1 cellular context compared by ENCODE assay signal in the genomic region with DNA sequence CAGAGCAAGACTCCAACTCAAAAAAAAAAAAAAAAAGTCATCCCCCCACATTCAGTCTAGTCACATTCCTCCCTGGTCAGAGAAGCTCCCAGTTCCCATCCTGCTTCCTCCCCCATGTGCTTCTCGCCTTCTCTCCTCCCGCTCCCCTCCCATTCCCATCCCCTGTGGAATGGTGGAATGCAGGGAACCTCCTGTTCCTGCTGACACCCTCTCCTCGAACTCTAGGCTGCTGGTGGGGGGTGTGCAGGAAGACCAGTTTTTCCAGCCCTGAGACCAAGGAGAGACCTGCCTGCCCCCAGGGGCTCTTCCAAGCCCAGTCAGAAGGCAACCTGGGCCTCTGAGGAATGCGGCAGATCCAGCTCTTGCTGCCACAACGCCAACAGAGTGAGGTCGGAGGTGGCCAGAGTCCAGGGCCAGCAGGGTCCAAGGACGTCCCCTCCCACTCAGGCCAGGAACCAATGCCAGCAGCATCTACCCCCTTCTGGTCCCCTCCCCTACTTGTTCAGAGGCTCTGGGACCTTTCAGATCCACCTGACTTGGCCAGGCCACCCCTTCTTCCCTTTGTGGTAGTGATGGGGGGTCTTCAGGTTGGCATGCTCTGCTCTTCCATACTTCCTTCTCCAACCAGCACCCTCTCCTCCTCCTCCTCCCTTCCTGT.
TF ChIP-seq lines count a peak whose summit lies in the region.

No MANE protein-coding gene starts in this region.

TF ChIP-seq in HepG2, 621 proteins besides CTCF, POLR2A, EP300 and RAD21 (continued from another document and continues in another):
- TF ChIP-seq, protein P1, sequence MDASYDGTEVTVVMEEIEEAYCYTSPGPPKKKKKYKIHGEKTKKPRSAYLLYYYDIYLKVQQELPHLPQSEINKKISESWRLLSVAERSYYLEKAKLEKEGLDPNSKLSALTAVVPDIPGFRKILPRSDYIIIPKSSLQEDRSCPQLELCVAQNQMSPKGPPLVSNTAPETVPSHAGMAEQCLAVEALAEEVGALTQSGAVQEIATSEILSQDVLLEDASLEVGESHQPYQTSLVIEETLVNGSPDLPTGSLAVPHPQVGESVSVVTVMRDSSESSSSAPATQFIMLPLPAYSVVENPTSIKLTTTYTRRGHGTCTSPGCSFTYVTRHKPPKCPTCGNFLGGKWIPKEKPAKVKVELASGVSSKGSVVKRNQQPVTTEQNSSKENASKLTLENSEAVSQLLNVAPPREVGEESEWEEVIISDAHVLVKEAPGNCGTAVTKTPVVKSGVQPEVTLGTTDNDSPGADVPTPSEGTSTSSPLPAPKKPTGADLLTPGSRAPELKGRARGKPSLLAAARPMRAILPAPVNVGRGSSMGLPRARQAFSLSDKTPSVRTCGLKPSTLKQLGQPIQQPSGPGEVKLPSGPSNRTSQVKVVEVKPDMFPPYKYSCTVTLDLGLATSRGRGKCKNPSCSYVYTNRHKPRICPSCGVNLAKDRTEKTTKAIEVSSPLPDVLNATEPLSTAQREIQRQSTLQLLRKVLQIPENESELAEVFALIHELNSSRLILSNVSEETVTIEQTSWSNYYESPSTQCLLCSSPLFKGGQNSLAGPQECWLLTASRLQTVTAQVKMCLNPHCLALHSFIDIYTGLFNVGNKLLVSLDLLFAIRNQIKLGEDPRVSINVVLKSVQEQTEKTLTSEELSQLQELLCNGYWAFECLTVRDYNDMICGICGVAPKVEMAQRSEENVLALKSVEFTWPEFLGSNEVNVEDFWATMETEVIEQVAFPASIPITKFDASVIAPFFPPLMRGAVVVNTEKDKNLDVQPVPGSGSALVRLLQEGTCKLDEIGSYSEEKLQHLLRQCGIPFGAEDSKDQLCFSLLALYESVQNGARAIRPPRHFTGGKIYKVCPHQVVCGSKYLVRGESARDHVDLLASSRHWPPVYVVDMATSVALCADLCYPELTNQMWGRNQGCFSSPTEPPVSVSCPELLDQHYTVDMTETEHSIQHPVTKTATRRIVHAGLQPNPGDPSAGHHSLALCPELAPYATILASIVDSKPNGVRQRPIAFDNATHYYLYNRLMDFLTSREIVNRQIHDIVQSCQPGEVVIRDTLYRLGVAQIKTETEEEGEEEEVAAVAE (CRISPR knock-in tag; IDR thresholded peaks at IDR 0.05; ENCODE audit: borderline replicate concordance) = no peak
- TF ChIP-seq MEIS2 (CRISPR knock-in tag; IDR thresholded peaks at IDR 0.05) (peak; percentile 75; the same call in 1 of the 2 replicates), MTA3 (CRISPR knock-in tag; IDR thresholded peaks at IDR 0.05) (no peak), ZNF430 (CRISPR knock-in tag; IDR thresholded peaks at IDR 0.05) (peak; percentile 87; the same call in 1 of the 2 replicates), SAP130 (CRISPR knock-in tag; IDR thresholded peaks at IDR 0.05; ENCODE audit: low read depth) (peak; percentile 73; the same call in 1 of the 2 replicates), DNMT3B (CRISPR knock-in tag; conservative IDR thresholded peaks at IDR 0.05) (no peak), ZC3H13 (CRISPR knock-in tag; IDR thresholded peaks at IDR 0.05) (no peak), ATF7-NPFF (CRISPR knock-in tag; IDR thresholded peaks at IDR 0.05; ENCODE audit: low read depth) (no peak), MED8 (CRISPR knock-in tag; IDR thresholded peaks at IDR 0.05; ENCODE audit: insufficient replicate concordance) (no peak), ZNF7 (CRISPR knock-in tag; IDR thresholded peaks at IDR 0.05) (no peak), ATM (IDR thresholded peaks at IDR 0.05; ENCODE audit: borderline replicate concordance) (no peak), JUN (CRISPR knock-in tag; IDR thresholded peaks at IDR 0.05) (no peak; the same call in 1 of the 2 replicates), ZFY (CRISPR knock-in tag; IDR thresholded peaks at IDR 0.05) (peak; percentile 66)
- TF ChIP-seq, protein P2, sequence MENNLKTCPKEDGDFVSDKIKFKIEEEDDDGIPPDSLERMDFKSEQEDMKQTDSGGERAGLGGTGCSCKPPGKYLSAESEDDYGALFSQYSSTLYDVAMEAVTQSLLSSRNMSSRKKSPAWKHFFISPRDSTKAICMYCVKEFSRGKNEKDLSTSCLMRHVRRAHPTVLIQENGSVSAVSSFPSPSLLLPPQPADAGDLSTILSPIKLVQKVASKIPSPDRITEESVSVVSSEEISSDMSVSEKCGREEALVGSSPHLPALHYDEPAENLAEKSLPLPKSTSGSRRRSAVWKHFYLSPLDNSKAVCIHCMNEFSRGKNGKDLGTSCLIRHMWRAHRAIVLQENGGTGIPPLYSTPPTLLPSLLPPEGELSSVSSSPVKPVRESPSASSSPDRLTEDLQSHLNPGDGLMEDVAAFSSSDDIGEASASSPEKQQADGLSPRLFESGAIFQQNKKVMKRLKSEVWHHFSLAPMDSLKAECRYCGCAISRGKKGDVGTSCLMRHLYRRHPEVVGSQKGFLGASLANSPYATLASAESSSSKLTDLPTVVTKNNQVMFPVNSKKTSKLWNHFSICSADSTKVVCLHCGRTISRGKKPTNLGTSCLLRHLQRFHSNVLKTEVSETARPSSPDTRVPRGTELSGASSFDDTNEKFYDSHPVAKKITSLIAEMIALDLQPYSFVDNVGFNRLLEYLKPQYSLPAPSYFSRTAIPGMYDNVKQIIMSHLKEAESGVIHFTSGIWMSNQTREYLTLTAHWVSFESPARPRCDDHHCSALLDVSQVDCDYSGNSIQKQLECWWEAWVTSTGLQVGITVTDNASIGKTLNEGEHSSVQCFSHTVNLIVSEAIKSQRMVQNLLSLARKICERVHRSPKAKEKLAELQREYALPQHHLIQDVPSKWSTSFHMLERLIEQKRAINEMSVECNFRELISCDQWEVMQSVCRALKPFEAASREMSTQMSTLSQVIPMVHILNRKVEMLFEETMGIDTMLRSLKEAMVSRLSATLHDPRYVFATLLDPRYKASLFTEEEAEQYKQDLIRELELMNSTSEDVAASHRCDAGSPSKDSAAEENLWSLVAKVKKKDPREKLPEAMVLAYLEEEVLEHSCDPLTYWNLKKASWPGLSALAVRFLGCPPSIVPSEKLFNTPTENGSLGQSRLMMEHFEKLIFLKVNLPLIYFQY (CRISPR knock-in tag; IDR thresholded peaks at IDR 0.05; ENCODE audit: borderline replicate concordance) = peak; percentile 92; the same call in 1 of the 2 replicates
- TF ChIP-seq, protein P3, sequence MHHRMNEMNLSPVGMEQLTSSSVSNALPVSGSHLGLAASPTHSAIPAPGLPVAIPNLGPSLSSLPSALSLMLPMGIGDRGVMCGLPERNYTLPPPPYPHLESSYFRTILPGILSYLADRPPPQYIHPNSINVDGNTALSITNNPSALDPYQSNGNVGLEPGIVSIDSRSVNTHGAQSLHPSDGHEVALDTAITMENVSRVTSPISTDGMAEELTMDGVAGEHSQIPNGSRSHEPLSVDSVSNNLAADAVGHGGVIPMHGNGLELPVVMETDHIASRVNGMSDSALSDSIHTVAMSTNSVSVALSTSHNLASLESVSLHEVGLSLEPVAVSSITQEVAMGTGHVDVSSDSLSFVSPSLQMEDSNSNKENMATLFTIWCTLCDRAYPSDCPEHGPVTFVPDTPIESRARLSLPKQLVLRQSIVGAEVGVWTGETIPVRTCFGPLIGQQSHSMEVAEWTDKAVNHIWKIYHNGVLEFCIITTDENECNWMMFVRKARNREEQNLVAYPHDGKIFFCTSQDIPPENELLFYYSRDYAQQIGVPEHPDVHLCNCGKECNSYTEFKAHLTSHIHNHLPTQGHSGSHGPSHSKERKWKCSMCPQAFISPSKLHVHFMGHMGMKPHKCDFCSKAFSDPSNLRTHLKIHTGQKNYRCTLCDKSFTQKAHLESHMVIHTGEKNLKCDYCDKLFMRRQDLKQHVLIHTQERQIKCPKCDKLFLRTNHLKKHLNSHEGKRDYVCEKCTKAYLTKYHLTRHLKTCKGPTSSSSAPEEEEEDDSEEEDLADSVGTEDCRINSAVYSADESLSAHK (CRISPR knock-in tag; IDR thresholded peaks at IDR 0.05; ENCODE audit: borderline replicate concordance) = no peak
- TF ChIP-seq, protein P4, sequence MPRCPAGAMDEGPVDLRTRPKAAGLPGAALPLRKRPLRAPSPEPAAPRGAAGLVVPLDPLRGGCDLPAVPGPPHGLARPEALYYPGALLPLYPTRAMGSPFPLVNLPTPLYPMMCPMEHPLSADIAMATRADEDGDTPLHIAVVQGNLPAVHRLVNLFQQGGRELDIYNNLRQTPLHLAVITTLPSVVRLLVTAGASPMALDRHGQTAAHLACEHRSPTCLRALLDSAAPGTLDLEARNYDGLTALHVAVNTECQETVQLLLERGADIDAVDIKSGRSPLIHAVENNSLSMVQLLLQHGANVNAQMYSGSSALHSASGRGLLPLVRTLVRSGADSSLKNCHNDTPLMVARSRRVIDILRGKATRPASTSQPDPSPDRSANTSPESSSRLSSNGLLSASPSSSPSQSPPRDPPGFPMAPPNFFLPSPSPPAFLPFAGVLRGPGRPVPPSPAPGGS (CRISPR knock-in tag; IDR thresholded peaks at IDR 0.05) = no peak
- TF ChIP-seq, protein P5, sequence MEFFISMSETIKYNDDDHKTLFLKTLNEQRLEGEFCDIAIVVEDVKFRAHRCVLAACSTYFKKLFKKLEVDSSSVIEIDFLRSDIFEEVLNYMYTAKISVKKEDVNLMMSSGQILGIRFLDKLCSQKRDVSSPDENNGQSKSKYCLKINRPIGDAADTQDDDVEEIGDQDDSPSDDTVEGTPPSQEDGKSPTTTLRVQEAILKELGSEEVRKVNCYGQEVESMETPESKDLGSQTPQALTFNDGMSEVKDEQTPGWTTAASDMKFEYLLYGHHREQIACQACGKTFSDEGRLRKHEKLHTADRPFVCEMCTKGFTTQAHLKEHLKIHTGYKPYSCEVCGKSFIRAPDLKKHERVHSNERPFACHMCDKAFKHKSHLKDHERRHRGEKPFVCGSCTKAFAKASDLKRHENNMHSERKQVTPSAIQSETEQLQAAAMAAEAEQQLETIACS (CRISPR knock-in tag; IDR thresholded peaks at IDR 0.05) = no peak
- TF ChIP-seq, protein P6, sequence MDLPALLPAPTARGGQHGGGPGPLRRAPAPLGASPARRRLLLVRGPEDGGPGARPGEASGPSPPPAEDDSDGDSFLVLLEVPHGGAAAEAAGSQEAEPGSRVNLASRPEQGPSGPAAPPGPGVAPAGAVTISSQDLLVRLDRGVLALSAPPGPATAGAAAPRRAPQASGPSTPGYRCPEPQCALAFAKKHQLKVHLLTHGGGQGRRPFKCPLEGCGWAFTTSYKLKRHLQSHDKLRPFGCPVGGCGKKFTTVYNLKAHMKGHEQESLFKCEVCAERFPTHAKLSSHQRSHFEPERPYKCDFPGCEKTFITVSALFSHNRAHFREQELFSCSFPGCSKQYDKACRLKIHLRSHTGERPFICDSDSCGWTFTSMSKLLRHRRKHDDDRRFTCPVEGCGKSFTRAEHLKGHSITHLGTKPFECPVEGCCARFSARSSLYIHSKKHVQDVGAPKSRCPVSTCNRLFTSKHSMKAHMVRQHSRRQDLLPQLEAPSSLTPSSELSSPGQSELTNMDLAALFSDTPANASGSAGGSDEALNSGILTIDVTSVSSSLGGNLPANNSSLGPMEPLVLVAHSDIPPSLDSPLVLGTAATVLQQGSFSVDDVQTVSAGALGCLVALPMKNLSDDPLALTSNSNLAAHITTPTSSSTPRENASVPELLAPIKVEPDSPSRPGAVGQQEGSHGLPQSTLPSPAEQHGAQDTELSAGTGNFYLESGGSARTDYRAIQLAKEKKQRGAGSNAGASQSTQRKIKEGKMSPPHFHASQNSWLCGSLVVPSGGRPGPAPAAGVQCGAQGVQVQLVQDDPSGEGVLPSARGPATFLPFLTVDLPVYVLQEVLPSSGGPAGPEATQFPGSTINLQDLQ (CRISPR knock-in tag; IDR thresholded peaks at IDR 0.05) = no peak; the same call in 1 of the 2 replicates
- TF ChIP-seq, protein P7, sequence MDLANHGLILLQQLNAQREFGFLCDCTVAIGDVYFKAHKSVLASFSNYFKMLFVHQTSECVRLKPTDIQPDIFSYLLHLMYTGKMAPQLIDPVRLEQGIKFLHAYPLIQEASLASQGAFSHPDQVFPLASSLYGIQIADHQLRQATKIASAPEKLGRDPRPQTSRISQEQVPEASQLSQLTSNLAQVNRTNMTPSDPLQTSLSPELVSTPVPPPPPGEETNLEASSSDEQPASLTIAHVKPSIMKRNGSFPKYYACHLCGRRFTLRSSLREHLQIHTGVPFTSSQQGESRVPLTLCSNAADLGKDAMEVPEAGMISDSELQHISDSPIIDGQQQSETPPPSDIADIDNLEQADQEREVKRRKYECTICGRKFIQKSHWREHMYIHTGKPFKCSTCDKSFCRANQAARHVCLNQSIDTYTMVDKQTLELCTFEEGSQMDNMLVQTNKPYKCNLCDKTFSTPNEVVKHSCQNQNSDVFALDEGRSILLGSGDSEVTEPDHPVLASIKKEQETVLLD (CRISPR knock-in tag; IDR thresholded peaks at IDR 0.05; ENCODE audit: low read depth) = no peak
